ENCODE assay signal across 10 cellular contexts in genomic region chr22:17969732-17970131, GRCh38. TPM values are rescaled to one million over a fixed set of nuclear protein-coding genes. Genes with fewer than 3 reads are reported as not detected.
A peak's percentile ranks its signal among the peaks of the same experiment; 100 is the strongest.
DNase-seq lines count a peak whose midpoint lies in the region; ATAC-seq, FAIRE-seq and TF ChIP-seq lines count a peak whose summit lies in the region.
"Had no signal": no experiment of that assay in that cellular context is flagged by ENCODE, and none has a peak within 500 bp of the region (broad histone marks: within the 10 kb centered on the region; RNA-seq: fewer than 3 reads in every experiment).

No MANE protein-coding gene starts in this region.

- H3K4me3 ChIP-seq in brain microvascular endothelial cell (ENCODE audit: low read depth, low read length) (no peak overlapping the region), transverse colon (no peak overlapping the region), small intestine (ENCODE audit: low read depth in 1 of 2, low read length in 2 of 2) (no peak overlapping the region)

- no peaks in the 10 kb centered on the region for H3K27me3 ChIP-seq in brain microvascular endothelial cell (replicated peaks)
- H3K27me3 ChIP-seq in transverse colon = no peaks in the 10 kb centered on the region
- H3K27me3 ChIP-seq in small intestine (ENCODE audit: control insufficient read depth in 2 of 2, insufficient read depth in 2 of 2, low read length in 2 of 2) = no peaks in the 10 kb centered on the region

- ATAC-seq in HG02840 (IDR thresholded peaks at IDR 0.05; ENCODE audit: low FRiP score, unreplicated experiment) = no peak
- ATAC-seq: activated CD4-positive, alpha-beta T cell treated with anti-CD3 and anti-CD28 coated beads for 36 hours had no signal

- TF ChIP-seq CTCF in brain microvascular endothelial cell (IDR thresholded peaks at IDR 0.05; ENCODE audit: low read depth, low read length, missing control alignments) (no peak), transverse colon (IDR thresholded peaks at IDR 0.05) (no peak)

- H3K36me3 ChIP-seq in brain microvascular endothelial cell (replicated peaks) (no peaks in the 10 kb centered on the region), transverse colon (no peaks in the 10 kb centered on the region), small intestine (ENCODE audit: control insufficient read depth in 2 of 2, insufficient read depth in 2 of 2, low read length in 2 of 2) (no peaks in the 10 kb centered on the region)

- FAIRE-seq in small intestine (lab: Jason Lieb, UNC) = no peak

- H3K4me1 ChIP-seq in transverse colon (peaks cover 0 to 32% (median 20%) of the 10 kb centered on the region in 4 donors), small intestine (ENCODE audit: control insufficient read depth in 2 of 2, insufficient read depth in 1 of 2, low read depth in 1 of 2, low read length in 1 of 2) (peaks cover 2 to 5% of the 10 kb centered on the region in 2 donors)

- DNase-seq in NCI-H524 (lab: John Stamatoyannopoulos, UW) (peak; percentile 85 to 88), NCI-H524 treated with DMSO at 0.1 percent for 48 hours (lab: John Stamatoyannopoulos, UW) (no peak), brain microvascular endothelial cell (peak; percentile 98), kidney glomerular epithelial cell (lab: John Stamatoyannopoulos, UW) (peak; percentile 67), transverse colon (no peak), small intestine (no peak)
- no peak for DNase-seq in activated T-cell treated with anti-CD3 and anti-CD28 coated beads, Interleukin-2, amount 50 U/mL, for 48 hours
- DNase-seq: activated CD4-positive, alpha-beta T cell treated with anti-CD3 and anti-CD28 coated beads for 36 hours; AML-193 had no signal

- 60 to 87% methylated on average over 1 to 11 of the region's 11 CpGs for WGBS in transverse colon (ENCODE audit: low coverage in 1 of 2), 2 donors
- 67 to 83% (median 79%) methylated on average over 11 of the region's 11 CpGs for WGBS in small intestine, 3 donors

- in situ Hi-C loops in brain microvascular endothelial cell (cut with HindIII; ENCODE audit: low pct_ligation_motif_present, low sequenced_read_pairs) = no loop called here
- in situ Hi-C loops in transverse colon (cut with MboI; ENCODE audit: low pct_ligation_motif_present in 1 of 4, low pct_unique_long_range_greater_than_20kb in 1 of 4, low sequenced_read_pairs in 3 of 4) = no loop called here

- intact Hi-C loops in transverse colon (cut with DNase I; ENCODE audit: low total_unique reads) = no loop called here

- no peak for TF ChIP-seq POLR2A in transverse colon (IDR thresholded peaks at IDR 0.05)

- TF ChIP-seq EP300 in transverse colon (IDR thresholded peaks at IDR 0.05; ENCODE audit: low read depth) = no peak

- H3K27ac ChIP-seq in brain microvascular endothelial cell = peak overlapping the region; percentile 96
- H3K27ac ChIP-seq in transverse colon = peak overlapping the region in 3 of 4 donors; percentile 17 to 24 (median 21)
- no peak overlapping the region for H3K27ac ChIP-seq in small intestine (ENCODE audit: low read depth in 1 of 2, low read length in 1 of 2)

- H3K9me3 ChIP-seq in transverse colon (no peaks in the 10 kb centered on the region), small intestine (ENCODE audit: control insufficient read depth, low read depth) (no peaks in the 10 kb centered on the region)

RNA-seq across cellular contexts. Expression of gene MICAL3, which starts 54.6 kb away (rescaled TPM):
- total RNA-seq in transverse colon = 100 to 1,000 TPM in 2 of 4 donors, 10 to 100 TPM in 2; 84.2 to 290 (median 151) TPM
- 10 to 100 TPM in 1 of 3 donors, 1 to 10 TPM in 2; 3.2 to 15.3 (median 4.7) TPM for polyA plus RNA-seq in small intestine

Comparison
In these comparisons a context has a peak if more than half of its experiments do, and no peak if none do; other contexts are left out.
1. DNase-seq: peak in NCI-H524 (2 of 2), brain microvascular endothelial cell (single experiment) and kidney glomerular epithelial cell (single experiment); none in NCI-H524 treated with DMSO at 0.1 percent for 48 hours (single experiment), transverse colon (single experiment), small intestine (single experiment) and activated T-cell treated with anti-CD3 and anti-CD28 coated beads, Interleukin-2, amount 50 U/mL, for 48 hours (0 of 2).
2. H3K27ac ChIP-seq: peak in brain microvascular endothelial cell (single experiment) and transverse colon (3 of 4); none in small intestine (0 of 2).